Comparison of ENCODE assay signal across 17 cellular contexts in genomic region chr6:17207281-17207680, GRCh38.
DNase-seq lines count a peak whose midpoint lies in the region; ATAC-seq, FAIRE-seq and TF ChIP-seq lines count a peak whose summit lies in the region.
"Had no signal": no experiment of that assay in that cellular context is flagged by ENCODE, and none has a peak within 500 bp of the region (broad histone marks: within the 10 kb centered on the region; RNA-seq: fewer than 3 reads in every experiment).

No MANE protein-coding gene starts in this region.

- intact Hi-C loops in gastrocnemius medialis (cut with DNase I; ENCODE audit: low total_unique reads), result no loop called here

- peaks cover 25% of the 10 kb centered on the region for H3K4me1 Mint-ChIP-seq in brain
- H3K4me1 Mint-ChIP-seq: CD4-positive, CD25-positive, alpha-beta regulatory T cell had no signal

- H3K27me3 ChIP-seq in gastrocnemius medialis, result no peaks in the 10 kb centered on the region
- H3K27me3 ChIP-seq: BLaER1 treated with 17β-estradiol and CSF1 and Interleukin-3, amounts not matched to agents 10 nM and 100 nM had no signal

- ATAC-seq in gastrocnemius medialis, result no peak

- peaks cover 18 to 42% (median 22%) of the 10 kb centered on the region in 5 experiments for H3K9me3 Mint-ChIP-seq in brain

- DNase-seq in NCI-H2171 treated with DMSO at 0.1 percent for 48 hours (lab: John Stamatoyannopoulos, UW) (peak; percentile 22), NCI-H2171 (lab: John Stamatoyannopoulos, UW) (no peak), HTR-8/SVneo (ENCODE audit: insufficient read length, low spot score) (no peak), gastrocnemius medialis (peak; percentile 6 to 73), T1000 (lab: John Stamatoyannopoulos, UW) (no peak), NCI-H226 (no peak), DMS153 treated with DMSO at 0.1 percent for 48 hours (lab: John Stamatoyannopoulos, UW; ENCODE audit: unreplicated experiment) (no peak)
- DNase-seq: 8988T; CD4-positive, CD25-positive, alpha-beta regulatory T cell; DMS79 treated with DMSO at 0.1 percent for 48 hours; EL had no signal

- H3K27ac Mint-ChIP-seq in brain, result peak overlapping the region in 4 of 5 experiments; percentile 10 to 89 (median 74)
- H3K27ac Mint-ChIP-seq: CD4-positive, CD25-positive, alpha-beta regulatory T cell had no signal

- peaks cover 7% of the 10 kb centered on the region for H3K36me3 Mint-ChIP-seq in brain
- H3K36me3 Mint-ChIP-seq: CD4-positive, CD25-positive, alpha-beta regulatory T cell had no signal

- no peak overlapping the region for H3K4me3 ChIP-seq in gastrocnemius medialis
- H3K4me3 ChIP-seq: BLaER1 treated with 17β-estradiol and CSF1 and Interleukin-3, amounts not matched to agents 10 nM and 100 nM; HAP-1 had no signal

- H3K4me1 ChIP-seq in gastrocnemius medialis, result peaks cover 21 to 22% of the 10 kb centered on the region in 2 donors

- H3K27me3 Mint-ChIP-seq in brain, result no peaks in the 10 kb centered on the region
- H3K27me3 Mint-ChIP-seq: CD4-positive, CD25-positive, alpha-beta regulatory T cell had no signal

- in situ Hi-C loops in gastrocnemius medialis (cut with MboI; ENCODE audit: low sequenced_read_pairs in 4 of 4), result no loop called here

- H3K9me3 ChIP-seq in gastrocnemius medialis, result no peaks in the 10 kb centered on the region

- H3K36me3 ChIP-seq in gastrocnemius medialis, result no peaks in the 10 kb centered on the region
- H3K36me3 ChIP-seq: BLaER1 treated with 17β-estradiol and CSF1 and Interleukin-3, amounts not matched to agents 10 nM and 100 nM; HAP-1 had no signal

- TF ChIP-seq CTCF in brain (conservative IDR thresholded peaks at IDR 0.05), result no peak
- no peak for TF ChIP-seq CTCF in gastrocnemius medialis (IDR thresholded peaks at IDR 0.05 in 4 of 5, conservative IDR thresholded peaks at IDR 0.05 in 1 of 5)

- H3K27ac ChIP-seq in gastrocnemius medialis, result peak overlapping the region; percentile 36 to 88 (median 42)
- H3K27ac ChIP-seq: BLaER1 treated with 17β-estradiol and CSF1 and Interleukin-3, amounts not matched to agents 10 nM and 100 nM had no signal

- H3K4me3 Mint-ChIP-seq in brain, result peak overlapping the region in 1 of 5 experiments; percentile 26
- H3K4me3 Mint-ChIP-seq: CD4-positive, CD25-positive, alpha-beta regulatory T cell had no signal

- peak; percentile 16 for FAIRE-seq in HTR-8/SVneo (lab: Jason Lieb, UNC)
- FAIRE-seq: G401.6, GM12892, H1 had no signal

- TF ChIP-seq POLR2A in gastrocnemius medialis (IDR thresholded peaks at IDR 0.05), result no peak

Comparison
In these comparisons a context has a peak if more than half of its experiments do, and no peak if none do; other contexts are left out.
1. DNase-seq: peak in NCI-H2171 treated with DMSO at 0.1 percent for 48 hours (single experiment) and gastrocnemius medialis (2 of 2); none in NCI-H2171 (single experiment), HTR-8/SVneo (single experiment), T1000 (single experiment), NCI-H226 (single experiment) and DMS153 treated with DMSO at 0.1 percent for 48 hours (single experiment).